In the genomic region with DNA sequence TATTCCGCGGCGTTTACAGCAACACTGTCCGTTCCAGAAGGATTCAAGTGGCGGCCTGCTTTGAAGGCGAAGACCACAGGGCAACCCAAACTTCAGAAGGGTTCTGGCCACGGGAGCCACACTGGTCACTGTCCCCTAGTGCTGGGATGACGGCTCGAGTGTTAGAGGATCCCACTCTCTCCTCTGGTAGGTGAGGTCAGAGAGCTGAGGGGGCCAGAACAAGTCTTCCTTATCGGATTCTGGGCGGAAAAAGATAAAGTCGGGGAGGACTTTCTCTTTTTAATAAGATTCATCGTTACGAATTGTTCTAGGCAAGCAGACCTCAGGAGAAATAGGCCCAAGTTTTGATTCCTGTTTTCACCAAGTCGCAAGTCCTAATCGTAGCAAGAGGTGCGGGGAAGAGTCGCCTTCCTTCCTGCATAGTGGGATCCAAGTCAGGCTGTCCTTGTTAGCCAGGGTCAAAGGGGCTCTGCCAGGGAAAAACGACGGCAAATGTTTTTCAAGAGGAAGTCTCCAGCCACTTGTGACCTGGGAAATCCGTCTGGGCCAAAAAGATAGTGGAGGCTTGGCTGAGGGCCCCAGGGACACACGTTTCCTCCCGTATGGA, we compare ENCODE assay signal across 1 cellular context.
TF ChIP-seq lines count a peak whose summit lies in the region.

No MANE protein-coding gene starts in this region.

TF ChIP-seq in K562, 482 proteins besides CTCF, POLR2A, EP300 and RAD21 (continued from another document and continues in another):
- TF ChIP-seq ZNF354B (CRISPR knock-in tag; IDR thresholded peaks at IDR 0.05) (no peak), TRIM28 (IDR thresholded peaks at IDR 0.05) (no peak), FUS (optimal IDR thresholded peaks at IDR 0.05; ENCODE audit: low read depth, low read length) (no peak), HIVEP1 (CRISPR knock-in tag; IDR thresholded peaks at IDR 0.05) (0 out of 2 replicates have a peak, but pooled peaks have one; percentile 8), GTF2A2 (tag; IDR thresholded peaks at IDR 0.05) (no peak; the same call in 1 of the 2 replicates), NRF1 (conservative IDR thresholded peaks at IDR 0.05 in 1 of 2, IDR thresholded peaks at IDR 0.05 in 1 of 2) (no peak), PRPF4 (IDR thresholded peaks at IDR 0.05; ENCODE audit: insufficient read depth, low read depth, low read length, poor library complexity, severe bottlenecking) (no peak), TEAD4 (IDR thresholded peaks at IDR 0.05; ENCODE audit: low read length) (peak; percentile 55; the same call in 1 of the 2 replicates), TEAD4 (CRISPR knock-in tag; IDR thresholded peaks at IDR 0.05; ENCODE audit: borderline replicate concordance) (no peak), BRD4 (IDR thresholded peaks at IDR 0.05) (peak; percentile 25; the same call in 1 of the 2 replicates), MTA2 (IDR thresholded peaks at IDR 0.05; ENCODE audit: low read depth) (peak; percentile 78), RBM22 (IDR thresholded peaks at IDR 0.05; ENCODE audit: low read depth, low read length, poor library complexity, severe bottlenecking) (no peak), ZNF274 (IDR thresholded peaks at IDR 0.05; ENCODE audit: borderline replicate concordance, low read depth, low read length) (no peak), ATF7 (IDR thresholded peaks at IDR 0.05) (peak; percentile 45), GABPB1 (CRISPR knock-in tag; IDR thresholded peaks at IDR 0.05) (no peak; the same call in 1 of the 2 replicates), E2F3 (CRISPR knock-in tag; IDR thresholded peaks at IDR 0.05) (0 out of 2 replicates have a peak, but pooled peaks have one; percentile 7), FIP1L1 (IDR thresholded peaks at IDR 0.05; ENCODE audit: low read depth, low read length, poor library complexity, severe bottlenecking) (no peak), PTRF (tag; IDR thresholded peaks at IDR 0.05) (no peak; the same call in 1 of the 2 replicates), NFIC (IDR thresholded peaks at IDR 0.05) (no peak), SMAD2 (IDR thresholded peaks at IDR 0.05; ENCODE audit: low read depth, low read length) (no peak), SMARCE1 (IDR thresholded peaks at IDR 0.05) (peak; percentile 93), CC2D1A (IDR thresholded peaks at IDR 0.05) (peak; percentile 84; the same call in 1 of the 2 replicates), FOXP1 (CRISPR knock-in tag; IDR thresholded peaks at IDR 0.05) (peak; percentile 44), ZNF197 (CRISPR knock-in tag; IDR thresholded peaks at IDR 0.05; ENCODE audit: low read depth) (no peak), SRSF7 (optimal IDR thresholded peaks at IDR 0.05; ENCODE audit: low read depth, low read length) (no peak), SAFB2 (IDR thresholded peaks at IDR 0.05; ENCODE audit: borderline replicate concordance, low read depth, low read length, severe bottlenecking) (no peak), EHMT2 (IDR thresholded peaks at IDR 0.05) (no peak), SMAD1 (IDR thresholded peaks at IDR 0.05; ENCODE audit: low read depth, low read length, partially characterized antibody) (peak; percentile 74), ZNF75A (CRISPR knock-in tag; IDR thresholded peaks at IDR 0.05) (no peak), LCOR (CRISPR knock-in tag; IDR thresholded peaks at IDR 0.05) (no peak; the same call in 1 of the 2 replicates), U2AF1 (optimal IDR thresholded peaks at IDR 0.05; ENCODE audit: low read depth, low read length) (no peak), MECOM (CRISPR knock-in tag; IDR thresholded peaks at IDR 0.05) (peak; percentile 59; the same call in 1 of the 2 replicates), ZC3H8 (IDR thresholded peaks at IDR 0.05) (no peak), FOXJ2 (tag; IDR thresholded peaks at IDR 0.05) (no peak), ZNF586 (CRISPR knock-in tag; conservative IDR thresholded peaks at IDR 0.05) (no peak), SREBF1 (IDR thresholded peaks at IDR 0.05; ENCODE audit: borderline replicate concordance, low read depth, low read length) (no peak), BRD9 (IDR thresholded peaks at IDR 0.05; ENCODE audit: low read depth, partially characterized antibody) (peak; percentile 88)
- TF ChIP-seq, protein P1, sequence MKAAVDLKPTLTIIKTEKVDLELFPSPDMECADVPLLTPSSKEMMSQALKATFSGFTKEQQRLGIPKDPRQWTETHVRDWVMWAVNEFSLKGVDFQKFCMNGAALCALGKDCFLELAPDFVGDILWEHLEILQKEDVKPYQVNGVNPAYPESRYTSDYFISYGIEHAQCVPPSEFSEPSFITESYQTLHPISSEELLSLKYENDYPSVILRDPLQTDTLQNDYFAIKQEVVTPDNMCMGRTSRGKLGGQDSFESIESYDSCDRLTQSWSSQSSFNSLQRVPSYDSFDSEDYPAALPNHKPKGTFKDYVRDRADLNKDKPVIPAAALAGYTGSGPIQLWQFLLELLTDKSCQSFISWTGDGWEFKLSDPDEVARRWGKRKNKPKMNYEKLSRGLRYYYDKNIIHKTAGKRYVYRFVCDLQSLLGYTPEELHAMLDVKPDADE (conservative IDR thresholded peaks at IDR 0.05; ENCODE audit: control insufficient read depth, low read depth, low read length): no peak
- TF ChIP-seq, protein P2, sequence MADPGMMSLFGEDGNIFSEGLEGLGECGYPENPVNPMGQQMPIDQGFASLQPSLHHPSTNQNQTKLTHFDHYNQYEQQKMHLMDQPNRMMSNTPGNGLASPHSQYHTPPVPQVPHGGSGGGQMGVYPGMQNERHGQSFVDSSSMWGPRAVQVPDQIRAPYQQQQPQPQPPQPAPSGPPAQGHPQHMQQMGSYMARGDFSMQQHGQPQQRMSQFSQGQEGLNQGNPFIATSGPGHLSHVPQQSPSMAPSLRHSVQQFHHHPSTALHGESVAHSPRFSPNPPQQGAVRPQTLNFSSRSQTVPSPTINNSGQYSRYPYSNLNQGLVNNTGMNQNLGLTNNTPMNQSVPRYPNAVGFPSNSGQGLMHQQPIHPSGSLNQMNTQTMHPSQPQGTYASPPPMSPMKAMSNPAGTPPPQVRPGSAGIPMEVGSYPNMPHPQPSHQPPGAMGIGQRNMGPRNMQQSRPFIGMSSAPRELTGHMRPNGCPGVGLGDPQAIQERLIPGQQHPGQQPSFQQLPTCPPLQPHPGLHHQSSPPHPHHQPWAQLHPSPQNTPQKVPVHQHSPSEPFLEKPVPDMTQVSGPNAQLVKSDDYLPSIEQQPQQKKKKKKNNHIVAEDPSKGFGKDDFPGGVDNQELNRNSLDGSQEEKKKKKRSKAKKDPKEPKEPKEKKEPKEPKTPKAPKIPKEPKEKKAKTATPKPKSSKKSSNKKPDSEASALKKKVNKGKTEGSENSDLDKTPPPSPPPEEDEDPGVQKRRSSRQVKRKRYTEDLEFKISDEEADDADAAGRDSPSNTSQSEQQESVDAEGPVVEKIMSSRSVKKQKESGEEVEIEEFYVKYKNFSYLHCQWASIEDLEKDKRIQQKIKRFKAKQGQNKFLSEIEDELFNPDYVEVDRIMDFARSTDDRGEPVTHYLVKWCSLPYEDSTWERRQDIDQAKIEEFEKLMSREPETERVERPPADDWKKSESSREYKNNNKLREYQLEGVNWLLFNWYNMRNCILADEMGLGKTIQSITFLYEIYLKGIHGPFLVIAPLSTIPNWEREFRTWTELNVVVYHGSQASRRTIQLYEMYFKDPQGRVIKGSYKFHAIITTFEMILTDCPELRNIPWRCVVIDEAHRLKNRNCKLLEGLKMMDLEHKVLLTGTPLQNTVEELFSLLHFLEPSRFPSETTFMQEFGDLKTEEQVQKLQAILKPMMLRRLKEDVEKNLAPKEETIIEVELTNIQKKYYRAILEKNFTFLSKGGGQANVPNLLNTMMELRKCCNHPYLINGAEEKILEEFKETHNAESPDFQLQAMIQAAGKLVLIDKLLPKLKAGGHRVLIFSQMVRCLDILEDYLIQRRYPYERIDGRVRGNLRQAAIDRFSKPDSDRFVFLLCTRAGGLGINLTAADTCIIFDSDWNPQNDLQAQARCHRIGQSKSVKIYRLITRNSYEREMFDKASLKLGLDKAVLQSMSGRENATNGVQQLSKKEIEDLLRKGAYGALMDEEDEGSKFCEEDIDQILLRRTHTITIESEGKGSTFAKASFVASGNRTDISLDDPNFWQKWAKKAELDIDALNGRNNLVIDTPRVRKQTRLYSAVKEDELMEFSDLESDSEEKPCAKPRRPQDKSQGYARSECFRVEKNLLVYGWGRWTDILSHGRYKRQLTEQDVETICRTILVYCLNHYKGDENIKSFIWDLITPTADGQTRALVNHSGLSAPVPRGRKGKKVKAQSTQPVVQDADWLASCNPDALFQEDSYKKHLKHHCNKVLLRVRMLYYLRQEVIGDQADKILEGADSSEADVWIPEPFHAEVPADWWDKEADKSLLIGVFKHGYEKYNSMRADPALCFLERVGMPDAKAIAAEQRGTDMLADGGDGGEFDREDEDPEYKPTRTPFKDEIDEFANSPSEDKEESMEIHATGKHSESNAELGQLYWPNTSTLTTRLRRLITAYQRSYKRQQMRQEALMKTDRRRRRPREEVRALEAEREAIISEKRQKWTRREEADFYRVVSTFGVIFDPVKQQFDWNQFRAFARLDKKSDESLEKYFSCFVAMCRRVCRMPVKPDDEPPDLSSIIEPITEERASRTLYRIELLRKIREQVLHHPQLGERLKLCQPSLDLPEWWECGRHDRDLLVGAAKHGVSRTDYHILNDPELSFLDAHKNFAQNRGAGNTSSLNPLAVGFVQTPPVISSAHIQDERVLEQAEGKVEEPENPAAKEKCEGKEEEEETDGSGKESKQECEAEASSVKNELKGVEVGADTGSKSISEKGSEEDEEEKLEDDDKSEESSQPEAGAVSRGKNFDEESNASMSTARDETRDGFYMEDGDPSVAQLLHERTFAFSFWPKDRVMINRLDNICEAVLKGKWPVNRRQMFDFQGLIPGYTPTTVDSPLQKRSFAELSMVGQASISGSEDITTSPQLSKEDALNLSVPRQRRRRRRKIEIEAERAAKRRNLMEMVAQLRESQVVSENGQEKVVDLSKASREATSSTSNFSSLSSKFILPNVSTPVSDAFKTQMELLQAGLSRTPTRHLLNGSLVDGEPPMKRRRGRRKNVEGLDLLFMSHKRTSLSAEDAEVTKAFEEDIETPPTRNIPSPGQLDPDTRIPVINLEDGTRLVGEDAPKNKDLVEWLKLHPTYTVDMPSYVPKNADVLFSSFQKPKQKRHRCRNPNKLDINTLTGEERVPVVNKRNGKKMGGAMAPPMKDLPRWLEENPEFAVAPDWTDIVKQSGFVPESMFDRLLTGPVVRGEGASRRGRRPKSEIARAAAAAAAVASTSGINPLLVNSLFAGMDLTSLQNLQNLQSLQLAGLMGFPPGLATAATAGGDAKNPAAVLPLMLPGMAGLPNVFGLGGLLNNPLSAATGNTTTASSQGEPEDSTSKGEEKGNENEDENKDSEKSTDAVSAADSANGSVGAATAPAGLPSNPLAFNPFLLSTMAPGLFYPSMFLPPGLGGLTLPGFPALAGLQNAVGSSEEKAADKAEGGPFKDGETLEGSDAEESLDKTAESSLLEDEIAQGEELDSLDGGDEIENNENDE (IDR thresholded peaks at IDR 0.05; ENCODE audit: low read depth, low read length): no peak
- TF ChIP-seq, protein P3, sequence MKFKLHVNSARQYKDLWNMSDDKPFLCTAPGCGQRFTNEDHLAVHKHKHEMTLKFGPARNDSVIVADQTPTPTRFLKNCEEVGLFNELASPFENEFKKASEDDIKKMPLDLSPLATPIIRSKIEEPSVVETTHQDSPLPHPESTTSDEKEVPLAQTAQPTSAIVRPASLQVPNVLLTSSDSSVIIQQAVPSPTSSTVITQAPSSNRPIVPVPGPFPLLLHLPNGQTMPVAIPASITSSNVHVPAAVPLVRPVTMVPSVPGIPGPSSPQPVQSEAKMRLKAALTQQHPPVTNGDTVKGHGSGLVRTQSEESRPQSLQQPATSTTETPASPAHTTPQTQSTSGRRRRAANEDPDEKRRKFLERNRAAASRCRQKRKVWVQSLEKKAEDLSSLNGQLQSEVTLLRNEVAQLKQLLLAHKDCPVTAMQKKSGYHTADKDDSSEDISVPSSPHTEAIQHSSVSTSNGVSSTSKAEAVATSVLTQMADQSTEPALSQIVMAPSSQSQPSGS (CRISPR knock-in tag; IDR thresholded peaks at IDR 0.05): no peak
- TF ChIP-seq, protein P4, sequence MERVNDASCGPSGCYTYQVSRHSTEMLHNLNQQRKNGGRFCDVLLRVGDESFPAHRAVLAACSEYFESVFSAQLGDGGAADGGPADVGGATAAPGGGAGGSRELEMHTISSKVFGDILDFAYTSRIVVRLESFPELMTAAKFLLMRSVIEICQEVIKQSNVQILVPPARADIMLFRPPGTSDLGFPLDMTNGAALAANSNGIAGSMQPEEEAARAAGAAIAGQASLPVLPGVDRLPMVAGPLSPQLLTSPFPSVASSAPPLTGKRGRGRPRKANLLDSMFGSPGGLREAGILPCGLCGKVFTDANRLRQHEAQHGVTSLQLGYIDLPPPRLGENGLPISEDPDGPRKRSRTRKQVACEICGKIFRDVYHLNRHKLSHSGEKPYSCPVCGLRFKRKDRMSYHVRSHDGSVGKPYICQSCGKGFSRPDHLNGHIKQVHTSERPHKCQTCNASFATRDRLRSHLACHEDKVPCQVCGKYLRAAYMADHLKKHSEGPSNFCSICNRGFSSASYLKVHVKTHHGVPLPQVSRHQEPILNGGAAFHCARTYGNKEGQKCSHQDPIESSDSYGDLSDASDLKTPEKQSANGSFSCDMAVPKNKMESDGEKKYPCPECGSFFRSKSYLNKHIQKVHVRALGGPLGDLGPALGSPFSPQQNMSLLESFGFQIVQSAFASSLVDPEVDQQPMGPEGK (CRISPR knock-in tag; IDR thresholded peaks at IDR 0.05; ENCODE audit: borderline replicate concordance): no peak; the same call in 1 of the 2 replicates
- TF ChIP-seq, protein P5, sequence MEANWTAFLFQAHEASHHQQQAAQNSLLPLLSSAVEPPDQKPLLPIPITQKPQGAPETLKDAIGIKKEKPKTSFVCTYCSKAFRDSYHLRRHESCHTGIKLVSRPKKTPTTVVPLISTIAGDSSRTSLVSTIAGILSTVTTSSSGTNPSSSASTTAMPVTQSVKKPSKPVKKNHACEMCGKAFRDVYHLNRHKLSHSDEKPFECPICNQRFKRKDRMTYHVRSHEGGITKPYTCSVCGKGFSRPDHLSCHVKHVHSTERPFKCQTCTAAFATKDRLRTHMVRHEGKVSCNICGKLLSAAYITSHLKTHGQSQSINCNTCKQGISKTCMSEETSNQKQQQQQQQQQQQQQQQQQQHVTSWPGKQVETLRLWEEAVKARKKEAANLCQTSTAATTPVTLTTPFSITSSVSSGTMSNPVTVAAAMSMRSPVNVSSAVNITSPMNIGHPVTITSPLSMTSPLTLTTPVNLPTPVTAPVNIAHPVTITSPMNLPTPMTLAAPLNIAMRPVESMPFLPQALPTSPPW (CRISPR knock-in tag; IDR thresholded peaks at IDR 0.05): no peak
- TF ChIP-seq, protein P6, sequence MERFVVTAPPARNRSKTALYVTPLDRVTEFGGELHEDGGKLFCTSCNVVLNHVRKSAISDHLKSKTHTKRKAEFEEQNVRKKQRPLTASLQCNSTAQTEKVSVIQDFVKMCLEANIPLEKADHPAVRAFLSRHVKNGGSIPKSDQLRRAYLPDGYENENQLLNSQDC (CRISPR knock-in tag; IDR thresholded peaks at IDR 0.05): no peak; the same call in 1 of the 2 replicates
- TF ChIP-seq, protein P7, sequence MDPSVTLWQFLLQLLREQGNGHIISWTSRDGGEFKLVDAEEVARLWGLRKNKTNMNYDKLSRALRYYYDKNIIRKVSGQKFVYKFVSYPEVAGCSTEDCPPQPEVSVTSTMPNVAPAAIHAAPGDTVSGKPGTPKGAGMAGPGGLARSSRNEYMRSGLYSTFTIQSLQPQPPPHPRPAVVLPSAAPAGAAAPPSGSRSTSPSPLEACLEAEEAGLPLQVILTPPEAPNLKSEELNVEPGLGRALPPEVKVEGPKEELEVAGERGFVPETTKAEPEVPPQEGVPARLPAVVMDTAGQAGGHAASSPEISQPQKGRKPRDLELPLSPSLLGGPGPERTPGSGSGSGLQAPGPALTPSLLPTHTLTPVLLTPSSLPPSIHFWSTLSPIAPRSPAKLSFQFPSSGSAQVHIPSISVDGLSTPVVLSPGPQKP (CRISPR knock-in tag; IDR thresholded peaks at IDR 0.05): no peak
